Comparison of ENCODE assay signal across 8 cellular contexts in genomic region chr1:209827384-209828261, GRCh38. TPM values are rescaled to one million over a fixed set of nuclear protein-coding genes. Genes with fewer than 3 reads are reported as not detected.
A peak's percentile ranks its signal among the peaks of the same experiment; 100 is the strongest.
DNase-seq lines count a peak whose midpoint lies in the region; ATAC-seq and TF ChIP-seq lines count a peak whose summit lies in the region.

UTP25 (plus strand) TSS chr1:209827972; CDS start chr1:209828064, 92 bp downstream.

- peak within 1 kb of the TSS; percentile 58 to 88 (median 78) for H3K27ac ChIP-seq in spleen

- no peaks in the 10 kb centered on the region for H3K9me3 ChIP-seq in spleen

- ATAC-seq in GM18909 (IDR thresholded peaks at IDR 0.05; ENCODE audit: poor library complexity, unreplicated experiment) (peak; percentile 93), HG03175 (IDR thresholded peaks at IDR 0.05; ENCODE audit: unreplicated experiment) (peak; percentile 91)

- DNase-seq in AG09309 (ENCODE audit: low read depth) (peak; percentile 89), NCI-H2227 treated with DMSO at 0.1 percent for 48 hours (lab: John Stamatoyannopoulos, UW) (peak; percentile 95), cardiac fibroblast (ENCODE audit: low read depth in 2 of 2) (peak; percentile 98 to 99), inferior parietal cortex (ENCODE audit: extremely low spot score) (peak; percentile 98), spleen (peak; percentile 96)

- H3K4me1 ChIP-seq in spleen = peaks cover 11 to 51% (median 25%) of the 10 kb centered on the region in 6 donors

- peaks cover 0 to under 1% (median 0%) of the 10 kb centered on the region in 7 donors for H3K27me3 ChIP-seq in spleen (replicated peaks in 1 of 7)

- H3K4me3 ChIP-seq in AG09309 (ENCODE audit: control insufficient read depth, low read depth, low read length) = peak within 1 kb of the TSS; percentile 93
- H3K4me3 ChIP-seq in WI38 (ENCODE audit: low read depth, low read length) = peak within 1 kb of the TSS; percentile 92
- H3K4me3 ChIP-seq in cardiac fibroblast (replicated peaks in 1 of 2; ENCODE audit: low read depth in 2 of 2, low read length in 2 of 2) = peak within 1 kb of the TSS; percentile 85
- peak within 1 kb of the TSS; percentile 68 to 98 (median 84) for H3K4me3 ChIP-seq in spleen

- TF ChIP-seq POLR2A in spleen (IDR thresholded peaks at IDR 0.05) = peak in 2 of 3 donors; percentile 23 to 49

- H3K36me3 ChIP-seq in spleen = peaks cover 4 to 29% (median 16%) of the 10 kb centered on the region in 6 donors

- 14 to 18% (median 16%) methylated on average over 46 to 51 of the region's 51 CpGs for WGBS in spleen, 5 donors

- TF ChIP-seq CTCF in AG09309 (IDR thresholded peaks at IDR 0.05; ENCODE audit: control insufficient read depth, insufficient read depth, low read depth, low read length, missing control alignments) (peak; percentile 74), WI38 (IDR thresholded peaks at IDR 0.05; ENCODE audit: low read depth, low read length) (peak; percentile 65), cardiac fibroblast (IDR thresholded peaks at IDR 0.05; ENCODE audit: low read depth, low read length) (peak; percentile 81), spleen (IDR thresholded peaks at IDR 0.05 in 8 of 11, conservative IDR thresholded peaks at IDR 0.05 in 3 of 11) (peak; percentile 31 to 87 (median 75))

- intact Hi-C loops in spleen (cut with DNase I; ENCODE audit: low total_unique reads) = no loop called here

RNA-seq across cellular contexts. Expression of gene UTP25, which starts in this region (rescaled TPM):
- 10 to 100 TPM in 3 of 7 donors, 1 to 10 TPM in 4; 8.7 to 13.4 (median 10.0) TPM for total RNA-seq in spleen
- polyA plus RNA-seq in spleen = 1 to 10 TPM; 1.8 to 3.2 (median 2.2) TPM

Comparison
In these comparisons a context has a peak if more than half of its experiments do, and no peak if none do; other contexts are left out.
1. Peak in every context shown above with its lines: DNase-seq, ATAC-seq, H3K4me3 ChIP-seq and H3K27ac ChIP-seq.